8 cellular contexts compared by ENCODE assay signal in genomic region chr1:174990382-174990999, GRCh38.
DNase-seq lines count a peak whose midpoint lies in the region; ATAC-seq and TF ChIP-seq lines count a peak whose summit lies in the region.

No MANE protein-coding gene starts in this region.

- H3K4me2 ChIP-seq in OCI-LY3 (ENCODE audit: low read length), result peak overlapping the region; percentile 79

- no peak for TF ChIP-seq CTCF in OCI-LY3 (IDR thresholded peaks at IDR 0.05; ENCODE audit: low read depth, low read length)
- TF ChIP-seq CTCF in choroid plexus epithelial cell (conservative IDR thresholded peaks at IDR 0.05; ENCODE audit: low read depth, low read length), result no peak

- peak; percentile 54 for DNase-seq in Ammon's horn (ENCODE audit: low spot score)
- peak; percentile 85 for DNase-seq in choroid plexus epithelial cell (ENCODE audit: low read depth)
- peak; percentile 55 for DNase-seq in midbrain (lab: John Stamatoyannopoulos, UW)
- DNase-seq in DMS114 treated with DMSO at 0.1 percent for 48 hours (lab: John Stamatoyannopoulos, UW; ENCODE audit: unreplicated experiment), result no peak
- DNase-seq in cerebellar nuclear complex (lab: John Stamatoyannopoulos, UW), result no peak

- H2AFZ ChIP-seq in OCI-LY3 (ENCODE audit: low read depth, low read length), result 0 out of 2 replicates have a peak overlapping the region, but pooled peaks have one; percentile 13

- no peaks in the 10 kb centered on the region for H4K20me1 ChIP-seq in OCI-LY3 (ENCODE audit: insufficient read depth, low read length)

- H3K27ac ChIP-seq in OCI-LY3 (ENCODE audit: low read length), result peak overlapping the region; percentile 11; the same call in 1 of the 2 replicates

- no peaks in the 10 kb centered on the region for H3K36me3 ChIP-seq in OCI-LY3 (replicated peaks; ENCODE audit: low read depth, low read length)

- peak overlapping the region; percentile 71 for H3K4me3 ChIP-seq in OCI-LY3 (ENCODE audit: low read length)
- peak overlapping the region; percentile 61 for H3K4me3 ChIP-seq in choroid plexus epithelial cell (ENCODE audit: low read depth, low read length)

- H3K9ac ChIP-seq in OCI-LY3 (ENCODE audit: low read length), result peak overlapping the region; percentile 42

- H3K27me3 ChIP-seq in OCI-LY3 (ENCODE audit: low read depth, low read length), result no peaks in the 10 kb centered on the region

- H3K4me1 ChIP-seq in OCI-LY3 (ENCODE audit: low read length), result peaks cover 5% of the 10 kb centered on the region; the same call in 1 of the 2 replicates

- H3K9me3 ChIP-seq in OCI-LY3 (ENCODE audit: insufficient read depth, low read length), result no peaks in the 10 kb centered on the region

- H3K79me2 ChIP-seq in OCI-LY3 (ENCODE audit: low read length), result no peaks in the 10 kb centered on the region

- ATAC-seq in GM21529 (IDR thresholded peaks at IDR 0.05; ENCODE audit: unreplicated experiment), result peak; percentile 43
- ATAC-seq in HG02852 (IDR thresholded peaks at IDR 0.05; ENCODE audit: unreplicated experiment), result no peak

Comparison
In these comparisons a context has a peak if more than half of its experiments do, and no peak if none do; other contexts are left out.
1. DNase-seq: peak in Ammon's horn (single experiment), choroid plexus epithelial cell (single experiment) and midbrain (single experiment); none in DMS114 treated with DMSO at 0.1 percent for 48 hours (single experiment) and cerebellar nuclear complex (0 of 2).